9 cellular contexts compared by ENCODE assay signal in genomic region chr9:70081120-70081495, GRCh38. TPM values are rescaled to one million over a fixed set of nuclear protein-coding genes. Genes with fewer than 3 reads are reported as not detected.
DNase-seq lines count a peak whose midpoint lies in the region; ATAC-seq and TF ChIP-seq lines count a peak whose summit lies in the region.
"Had no signal": no experiment of that assay in that cellular context is flagged by ENCODE, and none has a peak within 500 bp of the region (broad histone marks: within the 10 kb centered on the region; RNA-seq: fewer than 3 reads in every experiment).

No MANE protein-coding gene starts in this region.

- no peak overlapping the region for H3K27ac ChIP-seq in PC-9

- no TSS peak for BruUV-seq in PC-9 (replicated peaks; lab: Mats Ljungman, UMichigan)

- H3K4me3 ChIP-seq in PC-9 (no peak overlapping the region), fibroblast of mammary gland (ENCODE audit: control insufficient read depth, low read depth, low read length) (no peak overlapping the region)

- H3K4me2 ChIP-seq in PC-9, result peak overlapping the region; percentile 37

- DNase-seq in Daoy (ENCODE audit: low read depth) (peak; percentile 89), PC-9 (peak in 1 of 2 experiments; percentile 75), fibroblast of mammary gland (ENCODE audit: low read depth) (peak; percentile 91), renal cortical epithelial cell (ENCODE audit: low read depth) (peak; percentile 59), epidermal melanocyte (ENCODE audit: insufficient read length, low spot score) (no peak), Ammon's horn (ENCODE audit: low spot score) (no peak), NCI-H128 (lab: John Stamatoyannopoulos, UW; ENCODE audit: unreplicated experiment) (no peak)
- DNase-seq: activated CD4-positive, alpha-beta memory T cell treated with anti-CD3 and anti-CD28 coated beads, Interleukin-2, amount 10 ng/mL, durations not matched to agents 7 days and 5 days had no signal

- no peak overlapping the region for H2AFZ ChIP-seq in PC-9

- H3K27me3 ChIP-seq in PC-9 (ENCODE audit: insufficient read depth, low read depth), result no peaks in the 10 kb centered on the region

- POLR2A ChIA-PET in PC-9 (lab: Charles Lee; ENCODE audit: unreplicated experiment), result no interaction called here

- TF ChIP-seq CTCF in PC-9 (conservative IDR thresholded peaks at IDR 0.05), result no peak
- no peak for TF ChIP-seq CTCF in fibroblast of mammary gland (conservative IDR thresholded peaks at IDR 0.05; ENCODE audit: control insufficient read depth, insufficient read depth, low read depth, low read length)

- peaks cover 19% of the 10 kb centered on the region; the same call in 1 of the 2 replicates for H3F3A ChIP-seq in PC-9 (ENCODE audit: insufficient read depth, low read depth)

- no peaks in the 10 kb centered on the region for H3K9me2 ChIP-seq in PC-9 (ENCODE audit: insufficient read depth)

- peaks cover 28% of the 10 kb centered on the region for H3K4me1 ChIP-seq in PC-9 (replicated peaks; ENCODE audit: insufficient read depth)

- no peak for ATAC-seq in GM19328 (IDR thresholded peaks at IDR 0.05; ENCODE audit: unreplicated experiment)

- CTCF ChIA-PET in PC-9 (lab: Charles Lee), result no interaction called here

- H4K20me1 ChIP-seq in PC-9 (ENCODE audit: insufficient read depth), result no peaks in the 10 kb centered on the region

- no peaks in the 10 kb centered on the region for H3K36me3 ChIP-seq in PC-9 (ENCODE audit: low read depth)

- intact Hi-C loops in PC-9 (cut with micrococcal nuclease; ENCODE audit: unreplicated experiment), result no loop called here

- H3K9me3 ChIP-seq in PC-9 (ENCODE audit: insufficient read depth, low read depth), result no peaks in the 10 kb centered on the region

- no peaks in the 10 kb centered on the region for H3K79me2 ChIP-seq in PC-9 (ENCODE audit: low read depth)

RNA-seq across cellular contexts. Expression of gene MAMDC2, which starts 37.5 kb away (rescaled TPM):
- total RNA-seq in Daoy (2014; rRNA removed; shearing (Covaris generic)), result 0.30 and 2.2 TPM in 2 replicates
- total RNA-seq in PC-9 (2021) (1.7 and 2.7 TPM in 2 replicates), renal cortical epithelial cell (32.9 and 39.1 TPM in 2 replicates)

Comparison
In these comparisons a context has a peak if more than half of its experiments do, and no peak if none do; other contexts are left out.
1. DNase-seq: peak in Daoy (single experiment), fibroblast of mammary gland (single experiment) and renal cortical epithelial cell (single experiment); none in epidermal melanocyte (single experiment), Ammon's horn (single experiment) and NCI-H128 (single experiment).